15 cellular contexts compared by ENCODE assay signal in the genomic region with DNA sequence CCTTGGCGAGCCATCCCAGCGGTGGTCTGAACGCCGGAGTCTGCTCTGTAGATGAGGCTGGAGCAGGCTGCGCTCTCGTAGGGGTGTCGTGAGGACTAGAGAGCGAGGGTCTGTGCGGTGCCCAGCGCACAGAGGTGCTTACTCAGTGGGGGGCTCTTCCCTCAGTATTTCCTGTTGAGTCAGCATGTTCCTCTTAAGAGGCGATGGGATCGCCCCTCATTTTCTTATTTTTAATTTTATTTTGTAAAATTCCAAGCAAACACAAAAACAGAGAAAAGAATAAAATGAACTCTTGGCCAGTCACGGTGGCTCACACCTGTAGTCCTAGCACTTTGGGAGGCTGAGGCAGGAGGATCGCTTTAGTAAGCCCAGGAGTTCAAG. TPM values are rescaled to one million over a fixed set of nuclear protein-coding genes. Genes with fewer than 3 reads are reported as not detected.
A peak's percentile ranks its signal among the peaks of the same experiment; 100 is the strongest.
DNase-seq lines count a peak whose midpoint lies in the region; ATAC-seq, FAIRE-seq and TF ChIP-seq lines count a peak whose summit lies in the region.
"Had no signal": no experiment of that assay in that cellular context is flagged by ENCODE, and none has a peak within 500 bp of the region (broad histone marks: within the 10 kb centered on the region; RNA-seq: fewer than 3 reads in every experiment).

No MANE protein-coding gene starts in this region.

- no peak overlapping the region for H2BK15ac ChIP-seq in IMR-90 (ENCODE audit: low read depth, low read length)

- H4K91ac ChIP-seq in IMR-90 (ENCODE audit: insufficient read depth, low read depth, low read length): no peak overlapping the region

- BruUV-seq in IMR-90 (replicated peaks; lab: Mats Ljungman, UMichigan): no TSS peak

- H2BK120ac ChIP-seq in IMR-90 (ENCODE audit: low read depth, low read length): no peak overlapping the region

- intact Hi-C loops in IMR-90 (cut with micrococcal nuclease): no loop called here

- H2AFZ ChIP-seq in IMR-90 (replicated peaks; ENCODE audit: low read length, poor library complexity) (peak overlapping the region; percentile 80), astrocyte (ENCODE audit: low read depth, low read length) (peak overlapping the region; percentile 54), osteoblast (ENCODE audit: low read length) (peak overlapping the region; percentile 36)

- H4K5ac ChIP-seq in IMR-90 (ENCODE audit: low read depth, low read length): no peak overlapping the region

- H3K4me1 ChIP-seq in IMR-90 (ENCODE audit: control insufficient read depth, insufficient read depth, low read length): no peaks in the 10 kb centered on the region; the same call in 1 of the 2 replicates
- peaks cover 2% of the 10 kb centered on the region for H3K4me1 ChIP-seq in astrocyte (ENCODE audit: insufficient read depth, low read length)
- H3K4me1 ChIP-seq in osteoblast (ENCODE audit: insufficient read depth, low read length): no peaks in the 10 kb centered on the region

- no peak overlapping the region for H3K27ac Mint-ChIP-seq in astrocyte (ENCODE audit: unreplicated experiment)

- FAIRE-seq in astrocyte (lab: Jason Lieb, UNC) (no peak), urothelium cell line (lab: Jason Lieb, UNC) (no peak)
- FAIRE-seq: H54 had no signal

- H3K4ac ChIP-seq in IMR-90 (ENCODE audit: low read depth, low read length): no peak overlapping the region

- no peak overlapping the region for H2BK20ac ChIP-seq in IMR-90 (ENCODE audit: low read depth, low read length)

- H2AK5ac ChIP-seq in IMR-90 (ENCODE audit: low read depth, low read length): no peak overlapping the region

- peaks cover 1% of the 10 kb centered on the region for H3K4me1 Mint-ChIP-seq in astrocyte (ENCODE audit: low read depth, unreplicated experiment)

- H3K27ac ChIP-seq in IMR-90 (ENCODE audit: insufficient read depth, low read length): no peak overlapping the region
- peak overlapping the region; percentile 1 for H3K27ac ChIP-seq in astrocyte (ENCODE audit: low read depth, low read length)
- H3K27ac ChIP-seq in osteoblast (ENCODE audit: low read depth, low read length): peak overlapping the region; percentile 5

- H3K27me3 ChIP-seq in IMR-90 (ENCODE audit: control insufficient read depth, insufficient read depth, low read length) (no peaks in the 10 kb centered on the region), astrocyte (ENCODE audit: insufficient read depth, low read length) (no peaks in the 10 kb centered on the region), osteoblast (ENCODE audit: insufficient read depth, low read length) (no peaks in the 10 kb centered on the region)

- H3K9me3 ChIP-seq in IMR-90 (ENCODE audit: control insufficient read depth, insufficient read depth, low read length): no peaks in the 10 kb centered on the region
- H3K9me3 ChIP-seq in astrocyte (ENCODE audit: insufficient read depth, low read depth, low read length): no peaks in the 10 kb centered on the region
- no peaks in the 10 kb centered on the region for H3K9me3 ChIP-seq in osteoblast (ENCODE audit: low read depth, low read length)

- no peak overlapping the region for H3K56ac ChIP-seq in IMR-90 (ENCODE audit: extremely low read depth, insufficient read depth, low read length)

- in situ Hi-C loops in IMR-90 (cut with MboI; ENCODE audit: low sequenced_read_pairs) (no loop called here), GM13977 (cut with MboI; ENCODE audit: low pct_unique_long_range_greater_than_20kb, low sequenced_read_pairs, unreplicated experiment) (no loop called here)

- TF ChIP-seq POLR2A in IMR-90 (IDR thresholded peaks at IDR 0.05; ENCODE audit: low read depth, low read length): no peak

- DNase-seq in IMR-90 (no peak), astrocyte (ENCODE audit: low read depth) (no peak), osteoblast (ENCODE audit: insufficient read length, low spot score, missing footprints) (no peak), GM13977 (ENCODE audit: low spot score) (no peak), urothelium cell line (ENCODE audit: low spot score) (no peak), HEK293T (ENCODE audit: extremely low spot score) (no peak)
- no peak for DNase-seq in activated naive CD4-positive, alpha-beta T cell (lab: John Stamatoyannopoulos, UW)
- DNase-seq: DMS153, NCI-H1048, NCI-H146, NCI-H2081 treated with DMSO at 0.1 percent for 48 hours, NCI-H345, Right ventricle myocardium superior had no signal

- dilution Hi-C loops in IMR-90 (cut with HindIII; ENCODE audit: low sequenced_read_pairs, unreplicated experiment): no loop called here

- no peak overlapping the region for H3K23ac ChIP-seq in IMR-90 (ENCODE audit: low read depth, low read length)

- H2BK5ac ChIP-seq in IMR-90 (ENCODE audit: low read depth, low read length, poor library complexity, severe bottlenecking): no peak overlapping the region

- TF ChIP-seq RAD21 in IMR-90 (IDR thresholded peaks at IDR 0.05; ENCODE audit: low read length): no peak

- TF ChIP-seq CTCF in IMR-90 (conservative IDR thresholded peaks at IDR 0.05; ENCODE audit: low read depth, low read length) (no peak), astrocyte (IDR thresholded peaks at IDR 0.05; ENCODE audit: insufficient read depth, low read depth, low read length) (no peak), osteoblast (IDR thresholded peaks at IDR 0.05; ENCODE audit: extremely low read depth, low read depth, low read length) (no peak), GM13977 (IDR thresholded peaks at IDR 0.05; ENCODE audit: extremely low read depth, insufficient read depth, missing control alignments) (no peak)

- H3K27me3 Mint-ChIP-seq in astrocyte (ENCODE audit: low read depth, unreplicated experiment): no peaks in the 10 kb centered on the region

- H4K20me1 ChIP-seq in IMR-90 (ENCODE audit: insufficient read depth, low read length) (no peaks in the 10 kb centered on the region), astrocyte (ENCODE audit: insufficient read depth, low read length) (no peaks in the 10 kb centered on the region), osteoblast (ENCODE audit: insufficient read depth, low read length) (no peaks in the 10 kb centered on the region)

- no peaks in the 10 kb centered on the region for H3K79me1 ChIP-seq in IMR-90 (ENCODE audit: low read depth in 1 of 2, low read length in 2 of 2)

- POLR2A ChIA-PET in IMR-90 (lab: Charles Lee; ENCODE audit: unreplicated experiment): no interaction called here
- POLR2A ChIA-PET in HEK293T (lab: Yijun Ruan, JAX): no interaction called here

- no peak overlapping the region for H3K9ac ChIP-seq in IMR-90 (ENCODE audit: low read depth, low read length)
- no peak overlapping the region for H3K9ac ChIP-seq in astrocyte (ENCODE audit: low read length)

- no CpG with 5 or more reads among the region's 14 CpGs for WGBS in IMR-90 (ENCODE audit: extremely low coverage in 2 of 2, insufficient read length in 1 of 2), 2 experiments

- no peak overlapping the region for H2AK9ac ChIP-seq in IMR-90 (replicated peaks; ENCODE audit: low read depth, low read length, poor library complexity)

- ATAC-seq in GM18868 (IDR thresholded peaks at IDR 0.05; ENCODE audit: unreplicated experiment) (peak; percentile 26), IMR-90 (ENCODE audit: low read depth) (no peak)

- H3K4me3 ChIP-seq in IMR-90 (ENCODE audit: insufficient read depth, low read depth, low read length) (no peak overlapping the region), astrocyte (ENCODE audit: insufficient read depth, low read depth, low read length) (no peak overlapping the region), osteoblast (ENCODE audit: insufficient read depth, low read length) (no peak overlapping the region)

- H3K18ac ChIP-seq in IMR-90 (ENCODE audit: low read depth, low read length): no peak overlapping the region

- H3K9me1 ChIP-seq in IMR-90 (ENCODE audit: insufficient read depth, low read length): no peaks in the 10 kb centered on the region

- H3K4me2 ChIP-seq in IMR-90 (ENCODE audit: low read depth, low read length) (no peak overlapping the region), astrocyte (ENCODE audit: low read length) (no peak overlapping the region), osteoblast (ENCODE audit: insufficient read depth, low read length) (no peak overlapping the region)

- H3K4me3 Mint-ChIP-seq in astrocyte (ENCODE audit: unreplicated experiment): no peak overlapping the region

- H3K79me2 ChIP-seq in astrocyte (ENCODE audit: insufficient read depth, low read length) (no peaks in the 10 kb centered on the region), osteoblast (ENCODE audit: insufficient read depth, low read length) (no peaks in the 10 kb centered on the region)

- no peak overlapping the region for H3K14ac ChIP-seq in IMR-90 (replicated peaks; ENCODE audit: low read depth, low read length)

- CTCF ChIA-PET in IMR-90 (lab: Yijun Ruan, JAX) (no interaction called here), HEK293T (lab: Yijun Ruan, JAX) (no interaction called here)

- H3K36me3 Mint-ChIP-seq in astrocyte (ENCODE audit: low read depth, unreplicated experiment): peaks cover 4% of the 10 kb centered on the region

- no peaks in the 10 kb centered on the region for H3K36me3 ChIP-seq in IMR-90 (ENCODE audit: control insufficient read depth, insufficient read depth, low read length)
- H3K36me3 ChIP-seq in astrocyte (ENCODE audit: insufficient read depth, low read length): no peaks in the 10 kb centered on the region
- H3K36me3 ChIP-seq in osteoblast (ENCODE audit: insufficient read depth, low read length): no peaks in the 10 kb centered on the region

- H3K9me3 Mint-ChIP-seq in astrocyte (ENCODE audit: unreplicated experiment): no peaks in the 10 kb centered on the region

- no peak overlapping the region for H4K8ac ChIP-seq in IMR-90 (ENCODE audit: low read depth in 2 of 2, low read length in 2 of 2)

TF ChIP-seq in IMR-90, 13 proteins besides CTCF, POLR2A, EP300 and RAD21:
- peak; percentile 76 for TF ChIP-seq MAFK (IDR thresholded peaks at IDR 0.05; ENCODE audit: low read depth, low read length)
- TF ChIP-seq MAZ (IDR thresholded peaks at IDR 0.05; ENCODE audit: borderline replicate concordance, low read depth, low read length): no peak

TF ChIP-seq in HEK293T, 16 proteins besides CTCF, POLR2A, EP300 and RAD21:
- no peak for TF ChIP-seq LEF1 (IDR thresholded peaks at IDR 0.05; ENCODE audit: borderline replicate concordance)
- no peak for TF ChIP-seq BHLHE40 (IDR thresholded peaks at IDR 0.05; ENCODE audit: borderline replicate concordance)
- no peak for TF ChIP-seq SUZ12 (IDR thresholded peaks at IDR 0.05)
- TF ChIP-seq NFRKB (IDR thresholded peaks at IDR 0.05): no peak
- TF ChIP-seq ARNT (IDR thresholded peaks at IDR 0.05): no peak
- TF ChIP-seq ZNF384 (IDR thresholded peaks at IDR 0.05): no peak
- no peak for TF ChIP-seq HDGF (IDR thresholded peaks at IDR 0.05; ENCODE audit: borderline replicate concordance)

RNA-seq across cellular contexts. Expression of a gene that starts 40.8 kb away (rescaled TPM):
- total RNA-seq in IMR-90 (2012; rRNA removed) (5.6 and 6.1 TPM in 2 replicates), astrocyte (8.5 and 9.6 TPM in 2 replicates), osteoblast (4.4 and 4.7 TPM in 2 replicates)
- 7.9 and 8.6 TPM in 2 replicates for polyA plus RNA-seq in IMR-90 (2012; rRNA removed)
- polyA plus RNA-seq in IMR-90 (2012; cell fraction: cytosol; rRNA removed): 6.7 and 7.3 TPM in 2 replicates
- 6.3 and 6.4 TPM in 2 replicates for polyA plus RNA-seq in IMR-90 (2012; cell fraction: nucleus; rRNA removed; ENCODE audit: low replicate concordance)
